In genomic region chr18:13433685-13434084, GRCh38 we compare ENCODE assay signal across 16 cellular contexts.
DNase-seq lines count a peak whose midpoint lies in the region; TF ChIP-seq lines count a peak whose summit lies in the region.
"Had no signal": no experiment of that assay in that cellular context is flagged by ENCODE, and none has a peak within 500 bp of the region (broad histone marks: within the 10 kb centered on the region; RNA-seq: fewer than 3 reads in every experiment).

No MANE protein-coding gene starts in this region.

- DNase-seq in EL (peak; percentile 23), chondrocyte (ENCODE audit: low spot score) (no peak), pulmonary artery endothelial cell (ENCODE audit: low read depth, low spot score) (peak; percentile 17), medulla oblongata (ENCODE audit: extremely low spot score) (no peak), T-helper 1 cell (no peak)
- no peak for DNase-seq in stimulated activated naive CD4-positive, alpha-beta T cell (lab: John Stamatoyannopoulos, UW)
- DNase-seq: CD8-positive, alpha-beta T cell; HFFc6; MM.1S; NCI-H1105; NCI-H1694 treated with DMSO at 0.1 percent for 48 hours; NCI-H446; NCI-H748 treated with DMSO at 0.1 percent for 48 hours; Right ventricle myocardium superior had no signal

- no peaks in the 10 kb centered on the region for H3K27me3 Mint-ChIP-seq in chondrocyte (ENCODE audit: low read depth)

- H3K4me1 Mint-ChIP-seq in chondrocyte (ENCODE audit: low read depth), result peaks cover 61% of the 10 kb centered on the region

- peaks cover 3% of the 10 kb centered on the region for H3K36me3 Mint-ChIP-seq in chondrocyte (ENCODE audit: low read depth)
- H3K36me3 Mint-ChIP-seq: CD8-positive, alpha-beta T cell had no signal

- TF ChIP-seq CTCF in chondrocyte (IDR thresholded peaks at IDR 0.05), result no peak

- peaks cover 17% of the 10 kb centered on the region for H4K20me1 ChIP-seq in BLaER1

- no peak overlapping the region for H3K4me3 Mint-ChIP-seq in chondrocyte (ENCODE audit: unreplicated experiment)
- H3K4me3 Mint-ChIP-seq: CD8-positive, alpha-beta T cell; HFFc6 had no signal

- no peaks in the 10 kb centered on the region for H3K9me3 Mint-ChIP-seq in chondrocyte (ENCODE audit: low read depth)
- H3K9me3 Mint-ChIP-seq: CD8-positive, alpha-beta T cell had no signal

- H3K4me2 ChIP-seq in BLaER1, result peak overlapping the region; percentile 8; the same call in 1 of the 2 replicates
- H3K4me2 ChIP-seq: KMS-11 had no signal

- peaks cover 46% of the 10 kb centered on the region for H3K36me3 ChIP-seq in BLaER1

- H3K9me3 ChIP-seq in BLaER1, result no peaks in the 10 kb centered on the region

- H3K4me1 ChIP-seq in BLaER1, result peaks cover 89% of the 10 kb centered on the region

- no peak overlapping the region for H3K9ac ChIP-seq in BLaER1
- H3K9ac ChIP-seq: KMS-11 had no signal

- H3K27ac Mint-ChIP-seq in chondrocyte (ENCODE audit: unreplicated experiment), result peak overlapping the region; percentile 79
- H3K27ac Mint-ChIP-seq: CD8-positive, alpha-beta T cell; HFFc6 had no signal

- H3K27ac ChIP-seq in BLaER1, result no peak overlapping the region
- H3K27ac ChIP-seq: KMS-11 had no signal

- H3K27me3 ChIP-seq in BLaER1, result no peaks in the 10 kb centered on the region

- no peak overlapping the region for H3K4me3 ChIP-seq in BLaER1

Comparison
In these comparisons a context has a peak if more than half of its experiments do, and no peak if none do; other contexts are left out.
1. DNase-seq: peak in EL (single experiment) and pulmonary artery endothelial cell (single experiment); none in chondrocyte (single experiment), medulla oblongata (single experiment), stimulated activated naive CD4-positive, alpha-beta T cell (0 of 6) and T-helper 1 cell (0 of 5).